1 cellular context compared by ENCODE assay signal in the genomic region with DNA sequence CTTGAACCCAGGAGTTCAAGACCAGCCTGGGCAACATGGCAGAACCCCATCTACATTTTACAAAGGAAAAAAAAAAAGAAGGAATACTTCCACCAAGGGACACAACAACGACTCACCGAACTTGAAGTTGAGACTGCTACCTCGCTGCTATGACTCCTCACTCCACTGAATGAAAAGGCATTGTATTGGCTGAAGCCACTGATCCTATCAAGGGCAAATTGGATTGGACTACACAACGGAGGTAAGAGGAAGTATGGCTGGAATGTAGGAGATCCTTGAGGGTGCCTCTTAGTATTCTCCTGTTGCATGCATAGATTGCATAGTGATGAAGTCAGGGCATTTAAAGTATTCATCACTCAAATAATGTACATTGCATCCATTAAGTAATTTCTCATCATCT.
TF ChIP-seq lines count a peak whose summit lies in the region.

No MANE protein-coding gene starts in this region.

TF ChIP-seq in H1, 55 proteins besides CTCF, POLR2A, EP300 and RAD21 (continued from another document):
- no peak for TF ChIP-seq HDAC6 (IDR thresholded peaks at IDR 0.05; ENCODE audit: low read depth, low read length)
- no peak for TF ChIP-seq PHF8 (conservative IDR thresholded peaks at IDR 0.05; ENCODE audit: low read depth, low read length)
- no peak for TF ChIP-seq CEBPB (IDR thresholded peaks at IDR 0.05; ENCODE audit: low read depth, low read length)
- TF ChIP-seq JUND (IDR thresholded peaks at IDR 0.05; ENCODE audit: low read length): no peak
- TF ChIP-seq SIN3A (conservative IDR thresholded peaks at IDR 0.05 in 1 of 2, IDR thresholded peaks at IDR 0.05 in 1 of 2; ENCODE audit: low read depth in 1 of 2, low read length in 2 of 2): no peak
